ENCODE assay signal across 10 cellular contexts in the genomic region with DNA sequence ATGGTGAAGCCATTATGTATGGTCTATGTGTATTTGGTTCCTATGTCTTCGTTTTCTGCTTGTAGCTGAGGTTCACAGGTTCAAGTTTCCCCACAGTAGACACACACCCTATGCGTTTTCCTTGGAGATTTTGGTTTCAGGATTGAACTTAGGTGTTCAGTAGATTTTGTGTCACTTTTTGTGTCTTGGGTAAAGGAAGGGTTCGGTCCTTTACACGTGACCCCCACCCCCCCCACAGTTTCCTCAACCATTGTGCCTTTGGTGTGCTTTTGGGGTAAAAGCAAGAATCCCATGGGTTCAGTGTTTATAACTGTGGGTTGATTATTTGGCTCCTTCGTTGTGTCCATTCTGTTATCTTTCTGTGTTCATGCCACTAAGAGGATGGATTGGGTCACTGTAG. TPM values are rescaled to one million over a fixed set of nuclear protein-coding genes. Genes with fewer than 3 reads are reported as not detected.
DNase-seq lines count a peak whose midpoint lies in the region; ATAC-seq and TF ChIP-seq lines count a peak whose summit lies in the region.
"Not testable (repeated sequence)": the region's sequence is repeated elsewhere in the genome, so short reads cannot be mapped to it uniquely, and the experiment has no call there.
"Had no signal": no experiment of that assay in that cellular context is flagged by ENCODE, and none has a peak within 500 bp of the region (broad histone marks: within the 10 kb centered on the region; RNA-seq: fewer than 3 reads in every experiment).

No MANE protein-coding gene starts in this region.

- H3K36me3 Mint-ChIP-seq in chondrocyte (ENCODE audit: low read depth), result not testable (repeated sequence)

- not testable (repeated sequence) for BruUV-seq in PC-3 (replicated peaks; lab: Mats Ljungman, UMichigan)

- not testable (repeated sequence) for H3F3A ChIP-seq in PC-3 (ENCODE audit: low read length, unreplicated experiment)

- not testable (repeated sequence) for TF ChIP-seq POLR2A in esophagus muscularis mucosa (IDR thresholded peaks at IDR 0.05; ENCODE audit: low read depth)

- H3K4me1 Mint-ChIP-seq in chondrocyte (ENCODE audit: low read depth), result not testable (repeated sequence)

- not testable (repeated sequence) for H3K27me3 ChIP-seq in PC-3 (ENCODE audit: low read length); esophagus muscularis mucosa

- H3K9ac ChIP-seq in PC-3 (ENCODE audit: low read length), result not testable (repeated sequence)

- not testable (repeated sequence) for H4K20me1 ChIP-seq in PC-3 (ENCODE audit: low read length)

- POLR2A ChIA-PET in PC-3 (lab: Charles Lee; ENCODE audit: unreplicated experiment), result not testable (repeated sequence)

- CTCF ChIA-PET in PC-3 (lab: Charles Lee), result not testable (repeated sequence)

- not testable (repeated sequence) for H3K36me3 ChIP-seq in PC-3 (ENCODE audit: low read depth, low read length); esophagus muscularis mucosa

- H2AFZ ChIP-seq in PC-3 (ENCODE audit: low read length), result not testable (repeated sequence)

- not testable (repeated sequence) for H3K9me3 ChIP-seq in PC-3 (ENCODE audit: low read length); esophagus muscularis mucosa

- H3K79me2 ChIP-seq in PC-3 (ENCODE audit: low read length), result not testable (repeated sequence)

- H3K4me2 ChIP-seq in PC-3 (ENCODE audit: low read length), result not testable (repeated sequence)

- WGBS in esophagus muscularis mucosa, result 61% methylated on average over 5 of the region's 5 CpGs

- TF ChIP-seq EP300 in esophagus muscularis mucosa (IDR thresholded peaks at IDR 0.05), result not testable (repeated sequence)

- not testable (repeated sequence) for H3K27ac ChIP-seq in PC-3 (ENCODE audit: low read length); esophagus muscularis mucosa (replicated peaks in 1 of 4)

- H3K27ac Mint-ChIP-seq in chondrocyte (ENCODE audit: unreplicated experiment), result not testable (repeated sequence)

- H3K4me3 ChIP-seq in PC-3 (ENCODE audit: low read length); esophagus muscularis mucosa: not testable (repeated sequence)

- ATAC-seq in PC-3, Right ventricle myocardium inferior: not testable (repeated sequence)

- not testable (repeated sequence) for H3K4me1 ChIP-seq in PC-3 (ENCODE audit: insufficient read depth, low read length); esophagus muscularis mucosa

- H3K9me3 Mint-ChIP-seq in chondrocyte (ENCODE audit: low read depth), result not testable (repeated sequence)

- not testable (repeated sequence) for H3K27me3 Mint-ChIP-seq in chondrocyte (ENCODE audit: low read depth)

- DNase-seq in PC-3 (peak; percentile 1), chondrocyte (ENCODE audit: low spot score) (peak; percentile 2), esophagus muscularis mucosa (ENCODE audit: extremely low spot score) (peak; percentile 83), Right ventricle myocardium inferior (ENCODE audit: missing footprints) (peak; percentile 6), medulla oblongata (ENCODE audit: extremely low spot score) (peak; percentile 11)

- not testable (repeated sequence) for H3K4me3 Mint-ChIP-seq in chondrocyte (ENCODE audit: unreplicated experiment)

- TF ChIP-seq CTCF in PC-3 (conservative IDR thresholded peaks at IDR 0.05; ENCODE audit: low read depth, low read length); chondrocyte (IDR thresholded peaks at IDR 0.05); esophagus muscularis mucosa (IDR thresholded peaks at IDR 0.05): not testable (repeated sequence)

- intact Hi-C loops in PC-3 (cut with micrococcal nuclease); esophagus muscularis mucosa (cut with DNase I); Right ventricle myocardium inferior (cut with DNase I): not testable (repeated sequence)

- not testable (repeated sequence) for H3K9me2 ChIP-seq in PC-3 (replicated peaks; ENCODE audit: low read length)

RNA-seq across cellular contexts. Expression of gene POTEH, which starts 24.3 kb away (rescaled TPM):
- total RNA-seq in PC-3 (2014; rRNA removed) (not detected in 2 replicates), chondrocyte (not detected in 3 replicates), esophagus muscularis mucosa (not detected), Right ventricle myocardium inferior (not detected)
- total RNA-seq: B cell; Caco-2; Calu3; CD4-positive, alpha-beta T cell; CD8-positive, alpha-beta T cell had no signal

Comparison
In these comparisons a context has a peak if more than half of its experiments do, and no peak if none do; other contexts are left out.
1. DNase-seq: peak in every context shown above with its lines; median percentile 83 in esophagus muscularis mucosa; 11 in medulla oblongata; 6 in Right ventricle myocardium inferior; 2 in chondrocyte; 1 in PC-3.